8 cellular contexts compared by ENCODE assay signal in genomic region chr2:19786408-19787058, GRCh38.
DNase-seq lines count a peak whose midpoint lies in the region; ATAC-seq, FAIRE-seq and TF ChIP-seq lines count a peak whose summit lies in the region.

No MANE protein-coding gene starts in this region.

- no peak overlapping the region for H3K4me3 ChIP-seq in stomach

- no peaks in the 10 kb centered on the region for H3K36me3 Mint-ChIP-seq in progenitor cell of endocrine pancreas (ENCODE audit: insufficient read depth)

- DNase-seq in GM12891 (ENCODE audit: insufficient read length, low spot score) (no peak), RWPE1 (ENCODE audit: low spot score) (peak; percentile 41), kidney tubule cell (ENCODE audit: low spot score) (peak; percentile 76), stomach (no peak), NCI-H146 treated with DMSO at 0.1 percent for 48 hours (lab: John Stamatoyannopoulos, UW; ENCODE audit: unreplicated experiment) (no peak), progenitor cell of endocrine pancreas (ENCODE audit: low spot score, unreplicated experiment) (no peak)

- peaks cover 2% of the 10 kb centered on the region for H3K27me3 Mint-ChIP-seq in progenitor cell of endocrine pancreas

- no peak for TF ChIP-seq EP300 in stomach (IDR thresholded peaks at IDR 0.05)

- no peaks in the 10 kb centered on the region for H3K9me3 ChIP-seq in stomach

- no peaks in the 10 kb centered on the region for H3K36me3 ChIP-seq in stomach

- ATAC-seq in HG02884 (IDR thresholded peaks at IDR 0.05; ENCODE audit: unreplicated experiment): peak; percentile 74
- ATAC-seq in HG03097 (IDR thresholded peaks at IDR 0.05; ENCODE audit: low FRiP score, unreplicated experiment): no peak

- TF ChIP-seq CTCF in RWPE1 (conservative IDR thresholded peaks at IDR 0.05; ENCODE audit: low read depth) (no peak), stomach (IDR thresholded peaks at IDR 0.05) (no peak), progenitor cell of endocrine pancreas (IDR thresholded peaks at IDR 0.05; ENCODE audit: unreplicated experiment) (no peak)

- 71 to 79% (median 71%) methylated on average over 5 of the region's 5 CpGs for WGBS in stomach, 5 donors

- POLR2A ChIA-PET in RWPE1 (lab: Yijun Ruan, JAX; ENCODE audit: low non-redundant PET): no interaction called here

- CTCF ChIA-PET in RWPE1 (lab: Yijun Ruan, JAX): interaction anchor here (0.6 kb wide), 1 partner anchor 798 kb away, joined by 3 read pairs; no protein-coding TSS in a partner anchor

- no peaks in the 10 kb centered on the region for H3K9me3 Mint-ChIP-seq in progenitor cell of endocrine pancreas (ENCODE audit: low read depth)

- intact Hi-C loops in stomach (cut with DNase I; ENCODE audit: low total_unique reads): no loop called here

- no peak for FAIRE-seq in GM12891 (lab: Jason Lieb, UNC)

- H3K4me1 ChIP-seq in stomach: no peaks in the 10 kb centered on the region

- H3K27ac ChIP-seq in RWPE1 (peak overlapping the region; percentile 88), stomach (no peak overlapping the region)

- no peak overlapping the region for H3K27ac Mint-ChIP-seq in progenitor cell of endocrine pancreas

- no peaks in the 10 kb centered on the region for H3K27me3 ChIP-seq in stomach

- no peak overlapping the region for H3K4me3 Mint-ChIP-seq in progenitor cell of endocrine pancreas (ENCODE audit: low read depth)

- H3K4me1 Mint-ChIP-seq in progenitor cell of endocrine pancreas (ENCODE audit: low read depth): peaks cover 2% of the 10 kb centered on the region

- no peak for TF ChIP-seq POLR2A in GM12891 (IDR thresholded peaks at IDR 0.05; ENCODE audit: low read depth, low read length)
- no peak for TF ChIP-seq POLR2A in stomach (IDR thresholded peaks at IDR 0.05)

TF ChIP-seq in GM12891, 5 proteins besides CTCF, POLR2A, EP300 and RAD21:
- TF ChIP-seq SPI1 (IDR thresholded peaks at IDR 0.05; ENCODE audit: low read depth, low read length) (0 out of 2 replicates have a peak, but pooled peaks have one; percentile 3), POLR2AphosphoS5 (IDR thresholded peaks at IDR 0.05; ENCODE audit: low read depth, low read length) (no peak)

Comparison
In these comparisons a context has a peak if more than half of its experiments do, and no peak if none do; other contexts are left out.
1. DNase-seq: peak in RWPE1 (single experiment) and kidney tubule cell (single experiment); none in GM12891 (single experiment), stomach (single experiment), NCI-H146 treated with DMSO at 0.1 percent for 48 hours (single experiment) and progenitor cell of endocrine pancreas (single experiment).